ENCODE assay signal across 25 cellular contexts in the genomic region with DNA sequence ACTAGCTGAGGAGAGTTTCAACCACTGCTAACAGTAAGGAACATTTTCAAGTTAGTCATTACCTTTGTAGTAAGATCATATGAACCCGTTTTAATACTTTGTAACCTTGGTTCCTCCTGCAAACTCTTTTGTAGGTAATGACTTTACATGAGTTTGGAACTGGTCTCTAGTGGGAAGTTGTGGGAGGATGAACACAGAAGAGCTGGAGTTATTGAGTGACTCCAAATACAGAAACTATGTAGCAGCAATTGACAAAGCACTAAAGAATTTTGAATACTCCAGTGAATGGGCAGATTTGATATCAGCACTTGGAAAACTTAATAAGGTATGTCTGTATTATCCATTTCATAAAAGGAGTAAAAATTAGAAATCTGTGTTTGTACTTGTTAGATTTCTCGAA.
DNase-seq lines count a peak whose midpoint lies in the region; ATAC-seq lines count a peak whose summit lies in the region.
"Had no signal": no experiment of that assay in that cellular context is flagged by ENCODE, and none has a peak within 500 bp of the region (broad histone marks: within the 10 kb centered on the region; RNA-seq: fewer than 3 reads in every experiment).

No MANE protein-coding gene starts in this region.

- peaks cover 9% of the 10 kb centered on the region for H3K36me3 Mint-ChIP-seq in central memory CD8-positive, alpha-beta T cell (ENCODE audit: insufficient read depth)

- no peak overlapping the region for H3K4me3 Mint-ChIP-seq in central memory CD8-positive, alpha-beta T cell
- H3K4me3 Mint-ChIP-seq: stimulated activated naive CD8-positive, alpha-beta T cell treated with anti-CD3 and anti-CD28 coated beads, Interleukin-15, Interleukin-2, amounts not matched to agents 100 ng/mL and 50 ng/mL, for 24 hours; WTC11 had no signal

- peaks cover 6% of the 10 kb centered on the region for H3K9me3 Mint-ChIP-seq in central memory CD8-positive, alpha-beta T cell

- DNase-seq in AG08395 (ENCODE audit: low spot score) (peak; percentile 10), NCI-H226 (peak; percentile 50), kidney tubule cell (ENCODE audit: low spot score) (peak; percentile 76), GDM1 (lab: John Stamatoyannopoulos, UW) (no peak)
- no peak for DNase-seq in central memory CD8-positive, alpha-beta T cell (ENCODE audit: low spot score in 2 of 2)
- no peak for DNase-seq in activated CD4-positive, alpha-beta T cell treated with anti-CD3 and anti-CD28 coated beads for 1 hour
- DNase-seq: activated CD4-positive, alpha-beta T cell treated with anti-CD3 and anti-CD28 coated beads, Interleukin-2, amount 50 U/mL, for 4 hours; activated CD8-positive, alpha-beta memory T cell treated with anti-CD3 and anti-CD28 coated beads, Interleukin-2, amount 50 U/mL, for 4 hours; activated effector memory CD4-positive, alpha-beta T cell treated with Interleukin-2 at 50 U/mL for 16 hours; dermis blood vessel endothelial cell; KBM-7; lower lobe of right lung; NCI-H1436 treated with DMSO at 0.1 percent for 48 hours; NCI-H510A treated with DMSO at 0.1 percent for 48 hours; nucleus accumbens; retina; RPMI8226; spleen; stimulated activated CD4-positive, alpha-beta T cell treated with anti-CD3 and anti-CD28 coated beads, Interleukin-4, amount 100 ng/mL, for 1 hour had no signal

- ATAC-seq in central memory CD8-positive, alpha-beta T cell (replicated peaks; ENCODE audit: extremely low read depth, poor library complexity, severe bottlenecking), result no peak
- no peak for ATAC-seq in GM21786 (IDR thresholded peaks at IDR 0.05; ENCODE audit: unreplicated experiment)
- ATAC-seq in GM21381 (IDR thresholded peaks at IDR 0.05; ENCODE audit: unreplicated experiment), result no peak
- ATAC-seq: A549, HCT116, lower lobe of right lung, WTC11 had no signal

- peaks cover 17% of the 10 kb centered on the region for H3K4me1 Mint-ChIP-seq in central memory CD8-positive, alpha-beta T cell

- H3K27ac Mint-ChIP-seq in central memory CD8-positive, alpha-beta T cell (ENCODE audit: low read depth), result peak overlapping the region; percentile 21
- H3K27ac Mint-ChIP-seq: stimulated activated naive CD8-positive, alpha-beta T cell treated with anti-CD3 and anti-CD28 coated beads, Interleukin-15, Interleukin-2, amounts not matched to agents 100 ng/mL and 50 ng/mL, for 24 hours; WTC11 had no signal

- H3K27me3 Mint-ChIP-seq in central memory CD8-positive, alpha-beta T cell, result no peaks in the 10 kb centered on the region
- H3K27me3 Mint-ChIP-seq: stimulated activated naive CD8-positive, alpha-beta T cell treated with anti-CD3 and anti-CD28 coated beads, Interleukin-15, Interleukin-2, amounts not matched to agents 100 ng/mL and 50 ng/mL, for 24 hours had no signal

Comparison
In these comparisons a context has a peak if more than half of its experiments do, and no peak if none do; other contexts are left out.
1. DNase-seq: peak in AG08395 (single experiment), NCI-H226 (single experiment) and kidney tubule cell (single experiment); none in central memory CD8-positive, alpha-beta T cell (0 of 2), GDM1 (single experiment) and activated CD4-positive, alpha-beta T cell treated with anti-CD3 and anti-CD28 coated beads for 1 hour (single experiment).